In the genomic region with DNA sequence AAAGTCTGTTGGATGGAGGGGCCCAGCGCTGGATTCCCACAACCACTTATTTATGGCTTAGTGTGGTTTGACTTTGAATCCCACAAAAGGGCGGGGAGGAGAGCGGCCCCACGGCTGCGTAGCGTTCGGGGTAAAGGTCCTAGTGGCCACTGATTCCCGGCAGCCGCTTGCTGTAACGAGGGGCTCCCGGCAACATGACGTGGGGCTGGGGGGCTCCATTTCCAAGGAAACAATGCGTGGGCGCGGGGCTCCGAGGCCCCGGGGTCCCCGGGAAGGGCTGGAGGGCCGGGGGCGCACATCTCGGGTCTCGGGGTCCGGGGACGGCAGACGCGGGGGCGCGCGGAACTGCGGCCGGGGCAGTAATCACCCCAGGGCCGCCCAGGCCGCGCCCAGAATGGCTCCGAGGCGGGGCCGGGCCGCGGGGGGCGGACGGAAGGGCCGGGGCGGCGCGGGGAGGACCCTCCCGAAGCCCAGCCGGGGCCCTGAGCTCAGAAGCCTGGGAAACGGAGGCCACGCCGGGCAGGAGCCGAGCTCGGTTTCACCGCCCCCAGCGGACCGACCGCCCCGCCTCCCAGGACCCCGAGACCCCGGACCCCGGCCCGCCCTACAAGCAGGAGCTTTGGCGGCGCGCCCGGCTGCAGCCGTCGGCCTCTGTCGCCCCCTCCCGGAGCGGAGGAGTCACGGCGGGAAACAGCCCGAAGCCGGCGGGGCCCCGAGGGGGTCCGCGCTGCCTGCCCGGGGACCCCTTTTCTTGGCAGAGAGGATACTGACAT, we compare ENCODE assay signal across 8 cellular contexts. TPM values are rescaled to one million over a fixed set of nuclear protein-coding genes. Genes with fewer than 3 reads are reported as not detected.
DNase-seq lines count a peak whose midpoint lies in the region; ATAC-seq, FAIRE-seq and TF ChIP-seq lines count a peak whose summit lies in the region.

No MANE protein-coding gene starts in this region.

- no peaks in the 10 kb centered on the region for H4K20me1 ChIP-seq in endothelial cell of umbilical vein (replicated peaks; ENCODE audit: control insufficient read depth, extremely low read depth, insufficient read depth, low read length)

- peak; percentile 60 for FAIRE-seq in endothelial cell of umbilical vein (lab: Jason Lieb, UNC)

- peak; percentile 73 to 93 for TF ChIP-seq CTCF in endothelial cell of umbilical vein (IDR thresholded peaks at IDR 0.05; ENCODE audit: extremely low read depth in 1 of 2, insufficient read depth in 1 of 2, low read depth in 1 of 2, low read length in 2 of 2)

- TF ChIP-seq POLR2A in endothelial cell of umbilical vein (IDR thresholded peaks at IDR 0.05; ENCODE audit: low read depth, low read length), result peak; percentile 23

- intact Hi-C loops in endothelial cell of umbilical vein (cut with micrococcal nuclease), result loop anchor here (1.0 to 5.0 kb wide), 6 partner anchors 37 to 382 kb away; no protein-coding TSS in a partner anchor

- peak; percentile 14 to 29 for DNase-seq in AML-193 (lab: John Stamatoyannopoulos, UW)
- DNase-seq in NCI-H774 (lab: John Stamatoyannopoulos, UW), result peak; percentile 45
- DNase-seq in activated CD8-positive, alpha-beta memory T cell treated with anti-CD3 and anti-CD28 coated beads, Interleukin-2, amount 50 U/mL, for 24 hours (ENCODE audit: extremely low read depth), result peak; percentile 36
- peak; percentile 54 for DNase-seq in endothelial cell of umbilical vein (ENCODE audit: low read depth, low spot score)
- peak; percentile 38 for DNase-seq in middle frontal gyrus (ENCODE audit: extremely low spot score, low spot score)
- DNase-seq in stimulated activated CD8-positive, alpha-beta memory T cell treated with anti-CD3 and anti-CD28 coated beads, Interleukin-2, amount 100 ng/mL, for 1 hour (ENCODE audit: low read depth in 2 of 2), result peak; percentile 62 to 64

- H3K9ac ChIP-seq in endothelial cell of umbilical vein (replicated peaks; ENCODE audit: extremely low read depth, insufficient read depth, low read length), result peak overlapping the region; percentile 75

- H3K4me3 ChIP-seq in endothelial cell of umbilical vein (replicated peaks in 1 of 3; ENCODE audit: insufficient read depth in 1 of 3, low read depth in 1 of 3, low read length in 3 of 3), result peak overlapping the region; percentile 38 to 51 (median 40)

- ATAC-seq in GM18873 (IDR thresholded peaks at IDR 0.05; ENCODE audit: low FRiP score, unreplicated experiment) (peak; percentile 47), HG03108 (IDR thresholded peaks at IDR 0.05; ENCODE audit: unreplicated experiment) (peak; percentile 75)

- H3K27ac ChIP-seq in endothelial cell of umbilical vein (ENCODE audit: insufficient read depth, low read depth, low read length), result peak overlapping the region; percentile 23

- POLR2A ChIA-PET in endothelial cell of umbilical vein (lab: Charles Lee), result interaction anchor here (0.6 to 1.3 kb wide), 6 partner anchors 38 to 586 kb away, joined by 3 to 6 read pairs (median 4); a partner anchor contains a TSS

- H2AFZ ChIP-seq in endothelial cell of umbilical vein (ENCODE audit: low read depth, low read length), result peak overlapping the region; percentile 78

- H3K27me3 ChIP-seq in endothelial cell of umbilical vein (ENCODE audit: control insufficient read depth in 2 of 2, insufficient read depth in 2 of 2, low read length in 2 of 2), result peaks cover 36 to 42% of the 10 kb centered on the region in 2 experiments

- TSS peak; percentile 84 for BruUV-seq in endothelial cell of umbilical vein (replicated peaks; lab: Mats Ljungman, UMichigan)

- no peaks in the 10 kb centered on the region for H3K36me3 ChIP-seq in endothelial cell of umbilical vein (ENCODE audit: control insufficient read depth in 2 of 2, extremely low read depth in 1 of 2, insufficient read depth in 2 of 2, low read length in 2 of 2)

- no peaks in the 10 kb centered on the region for H3K9me1 ChIP-seq in endothelial cell of umbilical vein (replicated peaks; ENCODE audit: control insufficient read depth, extremely low read depth, insufficient read depth, low read length)

- CTCF ChIA-PET in endothelial cell of umbilical vein (lab: Charles Lee), result interaction anchor here (0.7 to 5.0 kb wide), 30 partner anchors 10 to 390 kb away, joined by 3 to 110 read pairs (median 4); a partner anchor contains a TSS

- no peaks in the 10 kb centered on the region for H3K9me3 ChIP-seq in endothelial cell of umbilical vein (replicated peaks; ENCODE audit: control insufficient read depth, insufficient read depth, low read length)

- peak overlapping the region; percentile 53 for H3K4me2 ChIP-seq in endothelial cell of umbilical vein (ENCODE audit: insufficient read depth, low read length)

- no peaks in the 10 kb centered on the region for H3K79me2 ChIP-seq in endothelial cell of umbilical vein (ENCODE audit: control insufficient read depth, insufficient read depth, low read length)

- peaks cover 12% of the 10 kb centered on the region for H3K4me1 ChIP-seq in endothelial cell of umbilical vein (ENCODE audit: control insufficient read depth, extremely low read depth, insufficient read depth, low read length)

- dilution Hi-C loops in endothelial cell of umbilical vein (cut with MboI; ENCODE audit: extremely low pct_ligation_motif_present, low sequenced_read_pairs), result no loop called here

TF ChIP-seq in endothelial cell of umbilical vein, 7 proteins besides CTCF, POLR2A, EP300 and RAD21:
- TF ChIP-seq FOS (IDR thresholded peaks at IDR 0.05; ENCODE audit: borderline replicate concordance, insufficient read depth, low read length) (no peak), GATA2 (IDR thresholded peaks at IDR 0.05; ENCODE audit: insufficient read depth, insufficient read length, low read depth, low read length) (no peak), POLR2AphosphoS5 (IDR thresholded peaks at IDR 0.05; ENCODE audit: insufficient read depth, low read depth, low read length) (no peak), EZH2 (IDR thresholded peaks at IDR 0.05; ENCODE audit: borderline replicate concordance, low read depth, low read length, severe bottlenecking) (no peak), MYC (IDR thresholded peaks at IDR 0.05; ENCODE audit: low read depth, low read length) (no peak), JUN (IDR thresholded peaks at IDR 0.05; ENCODE audit: borderline replicate concordance, insufficient read depth, insufficient read length, low read depth) (no peak)
- TF ChIP-seq, protein P1, sequence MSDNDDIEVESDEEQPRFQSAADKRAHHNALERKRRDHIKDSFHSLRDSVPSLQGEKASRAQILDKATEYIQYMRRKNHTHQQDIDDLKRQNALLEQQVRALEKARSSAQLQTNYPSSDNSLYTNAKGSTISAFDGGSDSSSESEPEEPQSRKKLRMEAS (IDR thresholded peaks at IDR 0.05; ENCODE audit: insufficient read depth, insufficient read length), result no peak

RNA-seq across cellular contexts. Expression of a gene that starts 11.9 kb away (rescaled TPM):
- not detected in 2 replicates for total RNA-seq in endothelial cell of umbilical vein
- not detected in 2 replicates for polyA plus RNA-seq in endothelial cell of umbilical vein
- not detected in 2 replicates for polyA plus RNA-seq in endothelial cell of umbilical vein (2011; cell fraction: cytosol; rRNA removed)
- 0.20 TPM in 1 of 2 replicates, not detected in the other for polyA plus RNA-seq in endothelial cell of umbilical vein (2011; cell fraction: nucleus; rRNA removed)
- not detected in 2 replicates for polyA plus RNA-seq in endothelial cell of umbilical vein (2012)
- polyA minus RNA-seq in endothelial cell of umbilical vein, result not detected in 2 replicates
- not detected for polyA minus RNA-seq in endothelial cell of umbilical vein (2011; cell fraction: cytosol; rRNA and poly(A)+ RNA removed)
- not detected in 2 replicates for polyA minus RNA-seq in endothelial cell of umbilical vein (2011; cell fraction: nucleus; rRNA and poly(A)+ RNA removed)

Comparison
In these comparisons a context has a peak if more than half of its experiments do, and no peak if none do; other contexts are left out.
1. Peak in every context shown above with its lines: DNase-seq, ATAC-seq, H3K4me3 ChIP-seq and H3K27ac ChIP-seq.